Comparison of ENCODE assay signal across 8 cellular contexts in genomic region chr5:50665761-50666202, GRCh38. TPM values are rescaled to one million over a fixed set of nuclear protein-coding genes. Genes with fewer than 3 reads are reported as not detected.
DNase-seq lines count a peak whose midpoint lies in the region; ATAC-seq and TF ChIP-seq lines count a peak whose summit lies in the region.
"Not testable (repeated sequence)": the region's sequence is repeated elsewhere in the genome, so short reads cannot be mapped to it uniquely, and the experiment has no call there.

No MANE protein-coding gene starts in this region.

- H3K9me2 ChIP-seq in SK-N-SH; hepatocyte (replicated peaks; ENCODE audit: insufficient read depth): not testable (repeated sequence)

- peak; percentile 11 to 54 (median 46) for DNase-seq in CD4-positive, CD25-positive, alpha-beta regulatory T cell
- DNase-seq in SK-N-SH; chondrocyte (ENCODE audit: low spot score); hepatocyte (ENCODE audit: low spot score); neural crest cell (ENCODE audit: low read depth, low spot score): not testable (repeated sequence)
- DNase-seq in activated T-cell treated with anti-CD3 and anti-CD28 coated beads, Interleukin-2, amount 50 U/mL, for 24 hours, result peak; percentile 46
- DNase-seq in stimulated activated naive B cell treated with anti-CD40 and anti-IgM and Interleukin-4, amounts not matched to agents 10 μg/mL and 1 μg/mL and 100 μg/mL, for 72 hours, result peak; percentile 13

- not testable (repeated sequence) for TF ChIP-seq RAD21 in SK-N-SH (IDR thresholded peaks at IDR 0.05; ENCODE audit: low read length)

- H3K79me2 ChIP-seq in SK-N-SH (ENCODE audit: insufficient read depth), result not testable (repeated sequence)
- H3K79me2 ChIP-seq in hepatocyte, result peaks cover 23% of the 10 kb centered on the region

- peak overlapping the region; percentile 88 for H3K4me3 ChIP-seq in CD4-positive, CD25-positive, alpha-beta regulatory T cell (ENCODE audit: low read depth, low read length)
- H3K4me3 ChIP-seq in HUES64 (ENCODE audit: low read length), result peak overlapping the region; percentile 86
- peak overlapping the region; percentile 86 to 92 for H3K4me3 ChIP-seq in SK-N-SH (ENCODE audit: low read depth in 2 of 2, low read length in 1 of 2)
- H3K4me3 ChIP-seq in hepatocyte, result peak overlapping the region; percentile 91

- POLR2A ChIA-PET in SK-N-SH (lab: Yijun Ruan, JAX), result not testable (repeated sequence)

- 42% methylated on average over 8 of the region's 8 CpGs for WGBS in HUES64
- WGBS in SK-N-SH (ENCODE audit: low lambda C conversion rate), result 85% methylated on average over 7 of the region's 8 CpGs
- 36% methylated on average over 8 of the region's 8 CpGs for WGBS in hepatocyte (ENCODE audit: low lambda C conversion rate, missing lambda C conversion rate)

- H3K27ac Mint-ChIP-seq in CD4-positive, CD25-positive, alpha-beta regulatory T cell, result peak overlapping the region; percentile 98 to 99 (median 99)
- H3K27ac Mint-ChIP-seq in activated T-cell treated with anti-CD3 and anti-CD28 coated beads, Interleukin-2, amount 50 U/mL, for 24 hours, result peak overlapping the region; percentile 96
- H3K27ac Mint-ChIP-seq in chondrocyte (ENCODE audit: unreplicated experiment), result peak overlapping the region; percentile 80
- H3K27ac Mint-ChIP-seq in neural crest cell (ENCODE audit: unreplicated experiment), result peak overlapping the region; percentile 43
- H3K27ac Mint-ChIP-seq in stimulated activated naive B cell treated with anti-CD40 and anti-IgM and Interleukin-4, amounts not matched to agents 10 μg/mL and 1 μg/mL and 100 μg/mL, for 72 hours, result peak overlapping the region; percentile 97

- H3F3A ChIP-seq in SK-N-SH (replicated peaks; ENCODE audit: insufficient read depth), result not testable (repeated sequence)

- H3K9ac ChIP-seq in HUES64 (ENCODE audit: low read depth, low read length) (peak overlapping the region; percentile 87; the same call in 1 of the 2 replicates), SK-N-SH (peak overlapping the region; percentile 90; the same call in 1 of the 2 replicates)

- not testable (repeated sequence) for TF ChIP-seq EP300 in SK-N-SH (IDR thresholded peaks at IDR 0.05; ENCODE audit: borderline replicate concordance in 1 of 2, low read depth in 1 of 2, low read length in 1 of 2)

- H3K4me1 ChIP-seq in CD4-positive, CD25-positive, alpha-beta regulatory T cell (ENCODE audit: control insufficient read depth, insufficient read depth, low read length, poor library complexity, severe bottlenecking), result peaks cover 38% of the 10 kb centered on the region
- peaks cover 18% of the 10 kb centered on the region for H3K4me1 ChIP-seq in HUES64 (ENCODE audit: insufficient read depth, low read length)
- H3K4me1 ChIP-seq in SK-N-SH (ENCODE audit: control insufficient read depth in 1 of 2, insufficient read depth in 2 of 2, low read depth in 1 of 2, low read length in 1 of 2); hepatocyte (ENCODE audit: insufficient read depth): not testable (repeated sequence)

- peak overlapping the region; percentile 64 for H3K4me2 ChIP-seq in SK-N-SH
- peak overlapping the region; percentile 81 for H3K4me2 ChIP-seq in hepatocyte

- peaks cover 17 to 50% (median 39%) of the 10 kb centered on the region in 4 donors for H3K4me1 Mint-ChIP-seq in CD4-positive, CD25-positive, alpha-beta regulatory T cell
- H3K4me1 Mint-ChIP-seq in activated T-cell treated with anti-CD3 and anti-CD28 coated beads, Interleukin-2, amount 50 U/mL, for 24 hours (ENCODE audit: low read depth), result peaks cover 32% of the 10 kb centered on the region
- H3K4me1 Mint-ChIP-seq in chondrocyte (ENCODE audit: low read depth) (peaks cover 34% of the 10 kb centered on the region), neural crest cell (peaks cover 27% of the 10 kb centered on the region)
- peaks cover 17 to 32% of the 10 kb centered on the region in 2 donors for H3K4me1 Mint-ChIP-seq in stimulated activated naive B cell treated with anti-CD40 and anti-IgM and Interleukin-4, amounts not matched to agents 10 μg/mL and 1 μg/mL and 100 μg/mL, for 72 hours

- H3K9me3 ChIP-seq in CD4-positive, CD25-positive, alpha-beta regulatory T cell (ENCODE audit: control insufficient read depth in 2 of 2, low read length in 2 of 2); HUES64 (ENCODE audit: insufficient read depth, low read depth, low read length); SK-N-SH; hepatocyte (ENCODE audit: low read depth): not testable (repeated sequence)

- H2AFZ ChIP-seq in SK-N-SH (ENCODE audit: low read depth) (peak overlapping the region; percentile 58; the same call in 1 of the 2 replicates), hepatocyte (peak overlapping the region; percentile 31)

- not testable (repeated sequence) for H3K36me3 Mint-ChIP-seq in CD4-positive, CD25-positive, alpha-beta regulatory T cell; chondrocyte (ENCODE audit: low read depth); neural crest cell (ENCODE audit: low read depth); stimulated activated naive B cell treated with anti-CD40 and anti-IgM and Interleukin-4, amounts not matched to agents 10 μg/mL and 1 μg/mL and 100 μg/mL, for 72 hours
- H3K36me3 Mint-ChIP-seq in activated T-cell treated with anti-CD3 and anti-CD28 coated beads, Interleukin-2, amount 50 U/mL, for 24 hours (ENCODE audit: low read depth), result peaks cover 25% of the 10 kb centered on the region

- not testable (repeated sequence) for H3K36me3 ChIP-seq in CD4-positive, CD25-positive, alpha-beta regulatory T cell (ENCODE audit: control insufficient read depth, insufficient read depth, low read length); HUES64 (ENCODE audit: insufficient read depth, low read length); SK-N-SH (replicated peaks in 1 of 2; ENCODE audit: control insufficient read depth in 1 of 2, insufficient read depth in 2 of 2, low read length in 1 of 2); hepatocyte (replicated peaks; ENCODE audit: insufficient read depth, low read depth)

- peak overlapping the region; percentile 99 for H3K27ac ChIP-seq in CD4-positive, CD25-positive, alpha-beta regulatory T cell (ENCODE audit: insufficient read depth, low read length, poor library complexity, severe bottlenecking)
- H3K27ac ChIP-seq in HUES64 (ENCODE audit: low read depth, low read length); SK-N-SH (ENCODE audit: low read depth in 2 of 2, low read length in 1 of 2): not testable (repeated sequence)
- peak overlapping the region; percentile 97 for H3K27ac ChIP-seq in hepatocyte

- H3K9me3 Mint-ChIP-seq in CD4-positive, CD25-positive, alpha-beta regulatory T cell; activated T-cell treated with anti-CD3 and anti-CD28 coated beads, Interleukin-2, amount 50 U/mL, for 24 hours; chondrocyte (ENCODE audit: low read depth); neural crest cell; stimulated activated naive B cell treated with anti-CD40 and anti-IgM and Interleukin-4, amounts not matched to agents 10 μg/mL and 1 μg/mL and 100 μg/mL, for 72 hours: not testable (repeated sequence)

- H3K4me3 Mint-ChIP-seq in CD4-positive, CD25-positive, alpha-beta regulatory T cell, result peak overlapping the region; percentile 95 to 99 (median 98)
- H3K4me3 Mint-ChIP-seq in activated T-cell treated with anti-CD3 and anti-CD28 coated beads, Interleukin-2, amount 50 U/mL, for 24 hours, result peak overlapping the region; percentile 85
- H3K4me3 Mint-ChIP-seq in chondrocyte (ENCODE audit: unreplicated experiment) (peak overlapping the region; percentile 75), neural crest cell (peak overlapping the region; percentile 93)
- peak overlapping the region; percentile 94 to 100 for H3K4me3 Mint-ChIP-seq in stimulated activated naive B cell treated with anti-CD40 and anti-IgM and Interleukin-4, amounts not matched to agents 10 μg/mL and 1 μg/mL and 100 μg/mL, for 72 hours

- not testable (repeated sequence) for H4K20me1 ChIP-seq in SK-N-SH (ENCODE audit: insufficient read depth); hepatocyte (ENCODE audit: insufficient read depth, poor library complexity, severe bottlenecking)

- H3K27me3 Mint-ChIP-seq in CD4-positive, CD25-positive, alpha-beta regulatory T cell; activated T-cell treated with anti-CD3 and anti-CD28 coated beads, Interleukin-2, amount 50 U/mL, for 24 hours; chondrocyte (ENCODE audit: low read depth); neural crest cell (ENCODE audit: low read depth); stimulated activated naive B cell treated with anti-CD40 and anti-IgM and Interleukin-4, amounts not matched to agents 10 μg/mL and 1 μg/mL and 100 μg/mL, for 72 hours: not testable (repeated sequence)

- ATAC-seq in CD4-positive, CD25-positive, alpha-beta regulatory T cell (ENCODE audit: low read depth in 2 of 2); stimulated activated naive B cell treated with anti-CD40 and anti-IgM and Interleukin-4, amounts not matched to agents 10 μg/mL and 1 μg/mL and 100 μg/mL, for 72 hours (replicated peaks): not testable (repeated sequence)

- H3K27me3 ChIP-seq in CD4-positive, CD25-positive, alpha-beta regulatory T cell (ENCODE audit: control insufficient read depth, insufficient read depth, low read length); HUES64 (ENCODE audit: insufficient read depth, low read length); SK-N-SH (ENCODE audit: insufficient read depth); hepatocyte: not testable (repeated sequence)

- not testable (repeated sequence) for TF ChIP-seq CTCF in SK-N-SH (IDR thresholded peaks at IDR 0.05); chondrocyte (IDR thresholded peaks at IDR 0.05); hepatocyte (IDR thresholded peaks at IDR 0.05; ENCODE audit: poor library complexity); neural crest cell (conservative IDR thresholded peaks at IDR 0.05)

- CTCF ChIA-PET in SK-N-SH (lab: Yijun Ruan, JAX), result not testable (repeated sequence)

RNA-seq across cellular contexts. Expression of gene PARP8, which starts 0.7 kb away (rescaled TPM):
- total RNA-seq in CD4-positive, CD25-positive, alpha-beta regulatory T cell, result 217 TPM
- 10 to 100 TPM; 45.0 to 62.5 (median 53.1) TPM for polyA plus RNA-seq in CD4-positive, CD25-positive, alpha-beta regulatory T cell
- 17.9 TPM for polyA plus RNA-seq in HUES64 (2013, experiment 1 of 2)
- polyA plus RNA-seq in HUES64 (2013, experiment 2 of 2), result 21.7 TPM
- polyA plus RNA-seq in SK-N-SH (2012; rRNA removed) (6.2 and 8.6 TPM in 2 replicates), hepatocyte (11.9 and 18.3 TPM in 2 replicates)
- polyA plus RNA-seq in SK-N-SH (2012; cell fraction: cytosol; rRNA removed), result 7.2 and 8.0 TPM in 2 replicates
- polyA plus RNA-seq in SK-N-SH (2012; cell fraction: nucleus; rRNA removed), result 7.9 and 14.1 TPM in 2 replicates
- total RNA-seq in chondrocyte (23.3 to 31.3 TPM (median 23.6 TPM) in 3 replicates), hepatocyte (15.5 and 18.0 TPM in 2 replicates), neural crest cell (31.0 and 39.7 TPM in 2 replicates)

Comparison
In these comparisons a context has a peak if more than half of its experiments do, and no peak if none do; other contexts are left out.
1. H3K27ac Mint-ChIP-seq: peak in every context shown above with its lines; median percentile 99 in CD4-positive, CD25-positive, alpha-beta regulatory T cell; 97 in stimulated activated naive B cell treated with anti-CD40 and anti-IgM and Interleukin-4, amounts not matched to agents 10 μg/mL and 1 μg/mL and 100 μg/mL, for 72 hours; 96 in activated T-cell treated with anti-CD3 and anti-CD28 coated beads, Interleukin-2, amount 50 U/mL, for 24 hours; 80 in chondrocyte; 43 in neural crest cell.